In the genomic region with DNA sequence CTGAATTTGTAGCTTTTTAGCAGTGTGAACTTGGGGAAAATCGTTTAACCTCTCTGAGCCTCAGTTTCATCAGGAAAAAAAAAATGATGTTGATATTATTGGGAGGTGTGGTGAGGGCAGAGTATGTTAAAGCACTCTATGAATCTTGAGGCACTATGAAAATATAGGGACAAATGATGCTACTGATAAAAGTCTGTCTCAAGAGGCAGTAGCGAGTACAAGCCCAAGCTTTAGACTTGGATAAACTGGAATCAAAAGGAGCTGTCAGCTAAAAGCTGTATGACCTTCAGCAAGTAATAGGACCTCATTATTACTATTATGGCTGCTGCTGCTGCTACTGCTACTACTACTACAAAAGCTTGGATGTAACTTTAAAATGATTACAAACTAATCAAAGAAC, we compare ENCODE assay signal across 1 cellular context.
TF ChIP-seq lines count a peak whose summit lies in the region.

No MANE protein-coding gene starts in this region.

TF ChIP-seq in K562, 482 proteins besides CTCF, POLR2A, EP300 and RAD21:
- TF ChIP-seq, protein P1, sequence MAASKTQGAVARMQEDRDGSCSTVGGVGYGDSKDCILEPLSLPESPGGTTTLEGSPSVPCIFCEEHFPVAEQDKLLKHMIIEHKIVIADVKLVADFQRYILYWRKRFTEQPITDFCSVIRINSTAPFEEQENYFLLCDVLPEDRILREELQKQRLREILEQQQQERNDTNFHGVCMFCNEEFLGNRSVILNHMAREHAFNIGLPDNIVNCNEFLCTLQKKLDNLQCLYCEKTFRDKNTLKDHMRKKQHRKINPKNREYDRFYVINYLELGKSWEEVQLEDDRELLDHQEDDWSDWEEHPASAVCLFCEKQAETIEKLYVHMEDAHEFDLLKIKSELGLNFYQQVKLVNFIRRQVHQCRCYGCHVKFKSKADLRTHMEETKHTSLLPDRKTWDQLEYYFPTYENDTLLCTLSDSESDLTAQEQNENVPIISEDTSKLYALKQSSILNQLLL (CRISPR knock-in tag; IDR thresholded peaks at IDR 0.05; ENCODE audit: borderline replicate concordance), result peak; percentile 12; the same call in 1 of the 2 replicates
- no peak for TF ChIP-seq CHCHD3 (CRISPR knock-in tag; IDR thresholded peaks at IDR 0.05)
- no peak for TF ChIP-seq DDX20 (tag; IDR thresholded peaks at IDR 0.05; ENCODE audit: low read depth)
- no peak for TF ChIP-seq NFE2L1 (tag; IDR thresholded peaks at IDR 0.05; ENCODE audit: borderline replicate concordance, low read depth)
